Comparison of ENCODE assay signal across 11 cellular contexts in genomic region chr15:73809728-73810501, GRCh38. TPM values are rescaled to one million over a fixed set of nuclear protein-coding genes. Genes with fewer than 3 reads are reported as not detected.
A peak's percentile ranks its signal among the peaks of the same experiment; 100 is the strongest.
DNase-seq lines count a peak whose midpoint lies in the region; ATAC-seq lines count a peak whose summit lies in the region.
"Had no signal": no experiment of that assay in that cellular context is flagged by ENCODE, and none has a peak within 500 bp of the region (broad histone marks: within the 10 kb centered on the region; RNA-seq: fewer than 3 reads in every experiment).

No MANE protein-coding gene starts in this region.

- no peaks in the 10 kb centered on the region for H3K9me3 Mint-ChIP-seq in activated naive CD8-positive, alpha-beta T cell treated with anti-CD3 and anti-CD28 coated beads for 36 hours

- H3K4me3 Mint-ChIP-seq in activated naive CD8-positive, alpha-beta T cell treated with anti-CD3 and anti-CD28 coated beads for 36 hours, result no peak overlapping the region

- no peaks in the 10 kb centered on the region for H3K4me1 Mint-ChIP-seq in activated naive CD8-positive, alpha-beta T cell treated with anti-CD3 and anti-CD28 coated beads for 36 hours

- no peak overlapping the region for H3K27ac Mint-ChIP-seq in activated naive CD8-positive, alpha-beta T cell treated with anti-CD3 and anti-CD28 coated beads for 36 hours

- no peaks in the 10 kb centered on the region for H3K27me3 Mint-ChIP-seq in activated naive CD8-positive, alpha-beta T cell treated with anti-CD3 and anti-CD28 coated beads for 36 hours

- H3K36me3 Mint-ChIP-seq in activated naive CD8-positive, alpha-beta T cell treated with anti-CD3 and anti-CD28 coated beads for 36 hours, result no peaks in the 10 kb centered on the region

- peak; percentile 1 to 30 for DNase-seq in NCI-H2081 (lab: John Stamatoyannopoulos, UW)
- no peak for DNase-seq in NCI-H2081 treated with DMSO at 0.1 percent for 48 hours (lab: John Stamatoyannopoulos, UW)
- DNase-seq in NCI-H1694 (lab: John Stamatoyannopoulos, UW), result peak; percentile 33
- peak; percentile 63 for DNase-seq in cerebellum (ENCODE audit: low spot score)
- DNase-seq in renal cortical epithelial cell (ENCODE audit: low read depth), result peak; percentile 19
- DNase-seq in activated naive CD8-positive, alpha-beta T cell treated with anti-CD3 and anti-CD28 coated beads for 36 hours, result no peak
- DNase-seq: activated effector memory CD4-positive, alpha-beta T cell treated with Interleukin-2 at 50 U/mL for 16 hours; NCI-H446; stimulated activated CD4-positive, alpha-beta T cell treated with anti-CD3 and anti-CD28 coated beads, Interleukin-2, amount 100 ng/mL, for 48 hours had no signal

- ATAC-seq in HG02884 (IDR thresholded peaks at IDR 0.05; ENCODE audit: unreplicated experiment) (no peak), GM18511 (IDR thresholded peaks at IDR 0.05; ENCODE audit: unreplicated experiment) (no peak)

RNA-seq across cellular contexts. Expression of gene INSYN1, which starts 56.8 kb away (rescaled TPM):
- total RNA-seq in cerebellum, result 22.9 TPM
- total RNA-seq in renal cortical epithelial cell, result under 0.01 and 0.80 TPM in 2 replicates
- total RNA-seq in activated naive CD8-positive, alpha-beta T cell treated with anti-CD3 and anti-CD28 coated beads for 36 hours, result not detected

Comparison
In these comparisons a context has a peak if more than half of its experiments do, and no peak if none do; other contexts are left out.
1. DNase-seq: peak in NCI-H2081 (2 of 2), NCI-H1694 (single experiment), cerebellum (single experiment) and renal cortical epithelial cell (single experiment); none in NCI-H2081 treated with DMSO at 0.1 percent for 48 hours (single experiment) and activated naive CD8-positive, alpha-beta T cell treated with anti-CD3 and anti-CD28 coated beads for 36 hours (single experiment).
2. RNA of gene INSYN1, which starts 56.8 kb away (total RNA-seq): 22.9 TPM in cerebellum (single experiment); under 0.01 to 0.80 TPM in renal cortical epithelial cell and not detected in activated naive CD8-positive, alpha-beta T cell treated with anti-CD3 and anti-CD28 coated beads for 36 hours; every median in the first group is over 10 times any median in the second.